ENCODE assay signal across 8 cellular contexts in the genomic region with DNA sequence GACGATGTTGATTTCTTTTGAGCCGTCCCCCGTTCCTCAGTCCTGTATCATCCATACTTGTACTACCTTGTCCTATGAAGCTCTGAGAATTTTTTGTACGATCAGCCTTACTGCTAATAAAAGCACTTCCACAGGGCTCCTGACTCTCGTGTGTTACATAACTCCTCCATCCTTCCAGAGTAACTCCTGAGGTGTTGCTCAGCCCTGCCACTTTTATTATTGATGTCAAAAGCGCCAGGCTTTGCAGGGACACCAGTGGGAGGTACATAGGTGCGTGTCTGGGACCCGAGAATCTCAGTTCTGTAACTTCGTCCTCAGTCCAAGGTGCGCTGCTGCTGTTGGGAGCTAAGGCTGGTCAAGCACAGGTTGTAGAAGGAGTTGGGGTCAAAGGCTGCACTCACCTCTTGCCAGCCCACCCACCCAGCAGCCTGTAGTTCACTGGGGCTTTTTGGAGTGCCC. TPM values are rescaled to one million over a fixed set of nuclear protein-coding genes. Genes with fewer than 3 reads are reported as not detected.
A peak's percentile ranks its signal among the peaks of the same experiment; 100 is the strongest.
DNase-seq lines count a peak whose midpoint lies in the region; ATAC-seq and TF ChIP-seq lines count a peak whose summit lies in the region.

No MANE protein-coding gene starts in this region.

- peaks cover 0 to 51% (median 23%) of the 10 kb centered on the region in 3 donors for H3K36me3 Mint-ChIP-seq in naive thymus-derived CD8-positive, alpha-beta T cell

- CTCF ChIA-PET in GM10248 (lab: Yijun Ruan, JAX): interaction anchor here (1.2 to 1.9 kb wide), 3 partner anchors 90 to 256 kb away, joined by 3 to 8 read pairs (median 5); a partner anchor contains a TSS

- peaks cover 22 to 69% (median 49%) of the 10 kb centered on the region in 4 donors for H3K4me1 Mint-ChIP-seq in naive thymus-derived CD8-positive, alpha-beta T cell

- H3K27ac ChIP-seq in C4-2B: peak overlapping the region; percentile 98
- H3K27ac ChIP-seq in KOPT-K1 (ENCODE audit: low read depth, low read length, poor library complexity, severe bottlenecking): peak overlapping the region; percentile 66
- H3K27ac ChIP-seq in cingulate gyrus (ENCODE audit: low read depth, low read length): peak overlapping the region; percentile 77

- H3K4me3 Mint-ChIP-seq in naive thymus-derived CD8-positive, alpha-beta T cell: peak overlapping the region; percentile 80 to 94 (median 88)

- no peak for TF ChIP-seq CTCF in C4-2B (conservative IDR thresholded peaks at IDR 0.05)
- TF ChIP-seq CTCF in GM10248 (IDR thresholded peaks at IDR 0.05; ENCODE audit: control extremely low read depth, extremely low read depth, low read depth, missing control alignments): no peak

- H3K9me3 ChIP-seq in KOPT-K1 (ENCODE audit: insufficient read depth, low read length, poor library complexity, severe bottlenecking): no peaks in the 10 kb centered on the region

- POLR2A ChIA-PET in naive thymus-derived CD8-positive, alpha-beta T cell (lab: Charles Lee): interaction anchor here (0.6 to 6.3 kb wide), 6 partner anchors 12 to 523 kb away, joined by 3 to 165 read pairs (median 8); a partner anchor contains a TSS
- POLR2A ChIA-PET in GM10248 (lab: Yijun Ruan, JAX): interaction anchor here (0.5 to 5.0 kb wide), 3 partner anchors 12 to 1475 kb away, joined by 3 to 46 read pairs (median 6); a partner anchor contains a TSS

- H3K36me3 ChIP-seq in KOPT-K1 (ENCODE audit: insufficient read depth, low read length): peaks cover 54% of the 10 kb centered on the region

- peak overlapping the region; percentile 91 to 98 (median 96) for H3K27ac Mint-ChIP-seq in naive thymus-derived CD8-positive, alpha-beta T cell

- no peak for ATAC-seq in naive thymus-derived CD8-positive, alpha-beta T cell
- no peak for ATAC-seq in HG03571 (IDR thresholded peaks at IDR 0.05; ENCODE audit: unreplicated experiment)

- no peak for DNase-seq in naive thymus-derived CD8-positive, alpha-beta T cell
- DNase-seq in globus pallidus (ENCODE audit: low spot score): no peak
- no peak for DNase-seq in NCI-H2107 (lab: John Stamatoyannopoulos, UW)
- no peak for DNase-seq in GM10248 (ENCODE audit: extremely low spot score)

- H3K27me3 Mint-ChIP-seq in naive thymus-derived CD8-positive, alpha-beta T cell: peaks cover 3 to 23% (median 8%) of the 10 kb centered on the region in 5 donors

- H3K9me3 Mint-ChIP-seq in naive thymus-derived CD8-positive, alpha-beta T cell: no peaks in the 10 kb centered on the region

RNA-seq across cellular contexts. Expression of a gene that starts 1.0 kb away (rescaled TPM):
- 10 to 100 TPM in 1 of 2 experiments, 1 to 10 TPM in 1; 6.5 to 10.9 TPM for total RNA-seq in naive thymus-derived CD8-positive, alpha-beta T cell
- polyA plus RNA-seq in naive thymus-derived CD8-positive, alpha-beta T cell: 1 to 10 TPM; 1.1 to 2.7 (median 1.7) TPM

RNA-seq across cellular contexts. Expression of a gene that starts 7.1 kb away (rescaled TPM):
- total RNA-seq in naive thymus-derived CD8-positive, alpha-beta T cell: under 1 TPM; 0.19 to 0.52 TPM
- polyA plus RNA-seq in naive thymus-derived CD8-positive, alpha-beta T cell: not detected

RNA-seq across cellular contexts. Expression of a gene that starts 13.7 kb away (rescaled TPM):
- total RNA-seq in naive thymus-derived CD8-positive, alpha-beta T cell: 100 to 1,000 TPM; 263 to 267 TPM
- polyA plus RNA-seq in naive thymus-derived CD8-positive, alpha-beta T cell: 10 to 100 TPM; 51.1 to 69.4 (median 63.2) TPM

RNA-seq across cellular contexts. Expression of a gene that starts 21.4 kb away (rescaled TPM):
- 10 to 100 TPM; 14.3 to 16.2 TPM for total RNA-seq in naive thymus-derived CD8-positive, alpha-beta T cell
- 1 to 10 TPM; 3.4 to 6.0 (median 4.9) TPM for polyA plus RNA-seq in naive thymus-derived CD8-positive, alpha-beta T cell

RNA-seq across cellular contexts. Expression of a gene that starts 36.0 kb away (rescaled TPM):
- total RNA-seq in naive thymus-derived CD8-positive, alpha-beta T cell: 10 to 100 TPM; 66.9 to 74.7 TPM
- polyA plus RNA-seq in naive thymus-derived CD8-positive, alpha-beta T cell: 1 to 10 TPM; 6.8 to 9.4 (median 8.0) TPM
